Comparison of ENCODE assay signal across 8 cellular contexts in the genomic region with DNA sequence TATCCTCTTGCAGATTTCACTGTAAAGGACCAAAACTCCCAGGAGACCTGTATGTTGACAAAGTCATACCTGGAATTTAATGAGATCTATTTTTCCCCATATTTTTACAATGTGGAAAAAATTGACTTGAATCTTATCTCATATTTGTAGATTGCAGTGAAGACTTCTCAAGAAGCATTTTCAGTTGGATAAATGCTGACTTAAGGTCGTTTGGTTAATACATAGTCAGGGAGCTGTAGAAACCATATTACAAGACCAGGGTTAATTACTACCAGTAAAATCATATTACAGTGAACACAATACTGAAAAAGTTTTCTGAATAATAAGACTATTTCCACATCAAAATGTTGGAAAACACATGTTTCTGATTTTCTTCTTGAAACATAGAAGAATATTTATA.
"Had no signal": no experiment of that assay in that cellular context is flagged by ENCODE, and none has a peak within 500 bp of the region (broad histone marks: within the 10 kb centered on the region; RNA-seq: fewer than 3 reads in every experiment).

No MANE protein-coding gene starts in this region.

- H3K4me2 ChIP-seq: GM23338 had no signal

- H3K4me3 ChIP-seq: GM23338 had no signal

- H3K4me1 Mint-ChIP-seq: H9, IgD-negative memory B cell had no signal

- H3K27ac Mint-ChIP-seq: GM23338, H9, IgD-negative memory B cell had no signal

- H3K27ac ChIP-seq: HL-60 had no signal

- H3K27me3 Mint-ChIP-seq: IgD-negative memory B cell had no signal

- H2AFZ ChIP-seq: GM23338 had no signal

- ATAC-seq: GM23338 had no signal

- H3K4me3 Mint-ChIP-seq: GM23338, H9, IgD-negative memory B cell had no signal

- FAIRE-seq: H1, H54 had no signal

- DNase-seq: H9, HCEC 1CT, KG1 had no signal
